ENCODE assay signal across 30 cellular contexts in the genomic region with DNA sequence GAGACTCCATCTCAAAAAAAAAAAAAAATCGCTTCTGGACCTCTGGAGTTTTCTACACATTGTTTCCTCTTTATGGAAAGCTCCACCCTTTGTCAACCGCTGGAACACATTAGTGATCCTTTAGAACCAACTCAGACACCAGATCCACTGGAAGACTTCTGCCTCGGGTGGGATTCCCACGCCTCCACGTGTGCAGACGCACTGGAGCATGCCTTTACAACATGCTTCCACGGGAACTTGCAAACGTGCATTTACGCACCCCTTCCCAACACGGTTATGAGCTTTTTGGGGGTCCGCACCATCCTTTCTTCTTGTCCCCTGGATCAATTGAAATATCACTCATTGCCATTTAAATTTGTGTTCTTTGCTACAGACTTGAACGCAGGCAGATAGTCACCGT. TPM values are rescaled to one million over a fixed set of nuclear protein-coding genes. Genes with fewer than 3 reads are reported as not detected.
"Had no signal": no experiment of that assay in that cellular context is flagged by ENCODE, and none has a peak within 500 bp of the region (broad histone marks: within the 10 kb centered on the region; RNA-seq: fewer than 3 reads in every experiment).

No MANE protein-coding gene starts in this region.

- H3K9ac ChIP-seq: neural progenitor cell, parathyroid adenoma had no signal

- H3K27me3 ChIP-seq: ovary, right atrium auricular region, right lobe of liver, sigmoid colon, thyroid gland, uterus had no signal

- DNase-seq: naive B cell; naive thymus-derived CD8-positive, alpha-beta T cell; occipital lobe; ovary; posterior cingulate gyrus; retina; sigmoid colon; small intestine; stimulated activated CD4-positive, alpha-beta T cell treated with anti-CD3 and anti-CD28 coated beads, Interleukin-12 subunit alpha, Interleukin-12 subunit beta, amount 100 ng/mL, for 4 hours; stimulated activated CD4-positive, alpha-beta T cell treated with anti-CD3 and anti-CD28 coated beads, Interleukin-1b, Interleukin-23, amount 100 ng/mL, for 48 hours; stimulated activated CD4-positive, alpha-beta T cell treated with anti-CD3 and anti-CD28 coated beads, Interleukin-4, amount 100 ng/mL, for 1 hour; stimulated activated CD4-positive, alpha-beta T cell treated with anti-CD3 and anti-CD28 coated beads, Interleukin-4, amount 100 ng/mL, for 4 hours; stimulated activated CD8-positive, alpha-beta memory T cell treated with anti-CD3 and anti-CD28 coated beads, Interleukin-4, amount 100 ng/mL, for 48 hours; stimulated activated naive CD4-positive, alpha-beta T cell treated with Interleukin-2 at 50 U/mL for 16 hours; stomach; thyroid gland; upper lobe of right lung; uterus had no signal

- H3K9me3 Mint-ChIP-seq: naive thymus-derived CD8-positive, alpha-beta T cell; natural killer cell treated with Interleukin-12 subunit alpha and Interleukin-12 subunit beta and Interleukin-15 and Interleukin-18, amount 100 ng/mL, for 72 hours; neural progenitor cell; stimulated activated memory B cell treated with anti-CD40 and anti-IgM and Interleukin-4, amounts not matched to agents 10 μg/mL and 1 μg/mL and 100 μg/mL, for 72 hours; stimulated activated naive CD8-positive, alpha-beta T cell treated with anti-CD3 and anti-CD28 coated beads, Interleukin-15, Interleukin-2, amounts not matched to agents 100 ng/mL and 50 ng/mL, for 24 hours; type B pancreatic cell had no signal

- H3K79me2 ChIP-seq: parathyroid adenoma had no signal

- H3K27ac ChIP-seq: neural progenitor cell, ovary, parathyroid adenoma, prostate gland, right atrium auricular region, right lobe of liver, sigmoid colon, stomach, thoracic aorta, thyroid gland, tibial nerve, upper lobe of right lung, uterus had no signal

- H3K27ac Mint-ChIP-seq: naive B cell; natural killer cell treated with Interleukin-12 subunit alpha and Interleukin-12 subunit beta and Interleukin-15 and Interleukin-18, amount 100 ng/mL, for 72 hours; neural progenitor cell; stimulated activated memory B cell treated with anti-CD40 and anti-IgM and Interleukin-4, amounts not matched to agents 10 μg/mL and 1 μg/mL and 100 μg/mL, for 72 hours; stimulated activated naive CD8-positive, alpha-beta T cell treated with anti-CD3 and anti-CD28 coated beads, Interleukin-15, Interleukin-2, amounts not matched to agents 100 ng/mL and 50 ng/mL, for 24 hours; type B pancreatic cell had no signal

- H3K4me3 ChIP-seq: neural progenitor cell, ovary, prostate gland, right atrium auricular region, right lobe of liver, sigmoid colon, stomach, thoracic aorta, thyroid gland, tibial nerve, upper lobe of right lung, uterus had no signal

- H3K4me2 ChIP-seq: neural progenitor cell had no signal

- H3K36me3 ChIP-seq: neural progenitor cell, ovary, prostate gland, right atrium auricular region, right lobe of liver, sigmoid colon, stomach, thoracic aorta, thyroid gland, tibial nerve, upper lobe of right lung, uterus had no signal

- H3K4me1 ChIP-seq: parathyroid adenoma, prostate gland had no signal

- H3K9me3 ChIP-seq: ovary, prostate gland, right atrium auricular region, right lobe of liver, sigmoid colon, stomach, thoracic aorta, thyroid gland, tibial nerve, upper lobe of right lung, uterus had no signal

- H3K4me3 Mint-ChIP-seq: naive B cell; naive thymus-derived CD8-positive, alpha-beta T cell; natural killer cell treated with Interleukin-12 subunit alpha and Interleukin-12 subunit beta and Interleukin-15 and Interleukin-18, amount 100 ng/mL, for 72 hours; neural progenitor cell; stimulated activated memory B cell treated with anti-CD40 and anti-IgM and Interleukin-4, amounts not matched to agents 10 μg/mL and 1 μg/mL and 100 μg/mL, for 72 hours; stimulated activated naive CD8-positive, alpha-beta T cell treated with anti-CD3 and anti-CD28 coated beads, Interleukin-15, Interleukin-2, amounts not matched to agents 100 ng/mL and 50 ng/mL, for 24 hours; type B pancreatic cell had no signal

- H3K36me3 Mint-ChIP-seq: natural killer cell treated with Interleukin-12 subunit alpha and Interleukin-12 subunit beta and Interleukin-15 and Interleukin-18, amount 100 ng/mL, for 72 hours; neural progenitor cell; stimulated activated memory B cell treated with anti-CD40 and anti-IgM and Interleukin-4, amounts not matched to agents 10 μg/mL and 1 μg/mL and 100 μg/mL, for 72 hours; type B pancreatic cell had no signal

- H2AFZ ChIP-seq: neural progenitor cell, parathyroid adenoma had no signal

- FAIRE-seq: small intestine had no signal

- ATAC-seq: naive thymus-derived CD8-positive, alpha-beta T cell; natural killer cell treated with Interleukin-12 subunit alpha and Interleukin-12 subunit beta and Interleukin-15 and Interleukin-18, amount 100 ng/mL, for 72 hours; stimulated activated memory B cell treated with anti-CD40 and anti-IgM and Interleukin-4, amounts not matched to agents 10 μg/mL and 1 μg/mL and 100 μg/mL, for 72 hours; upper lobe of right lung had no signal

RNA-seq across cellular contexts. Expression of gene CYS1, which starts 5.1 kb away (rescaled TPM):
- total RNA-seq: naive thymus-derived CD8-positive, alpha-beta T cell had no signal
- polyA plus RNA-seq: naive thymus-derived CD8-positive, alpha-beta T cell; neural cell had no signal
